ENCODE assay signal across 1 cellular context in genomic region chr12:31778687-31779086, GRCh38.
TF ChIP-seq lines count a peak whose summit lies in the region.

No MANE protein-coding gene starts in this region.

TF ChIP-seq in K562, 482 proteins besides CTCF, POLR2A, EP300 and RAD21 (continued from another document):
- TF ChIP-seq, protein P1, sequence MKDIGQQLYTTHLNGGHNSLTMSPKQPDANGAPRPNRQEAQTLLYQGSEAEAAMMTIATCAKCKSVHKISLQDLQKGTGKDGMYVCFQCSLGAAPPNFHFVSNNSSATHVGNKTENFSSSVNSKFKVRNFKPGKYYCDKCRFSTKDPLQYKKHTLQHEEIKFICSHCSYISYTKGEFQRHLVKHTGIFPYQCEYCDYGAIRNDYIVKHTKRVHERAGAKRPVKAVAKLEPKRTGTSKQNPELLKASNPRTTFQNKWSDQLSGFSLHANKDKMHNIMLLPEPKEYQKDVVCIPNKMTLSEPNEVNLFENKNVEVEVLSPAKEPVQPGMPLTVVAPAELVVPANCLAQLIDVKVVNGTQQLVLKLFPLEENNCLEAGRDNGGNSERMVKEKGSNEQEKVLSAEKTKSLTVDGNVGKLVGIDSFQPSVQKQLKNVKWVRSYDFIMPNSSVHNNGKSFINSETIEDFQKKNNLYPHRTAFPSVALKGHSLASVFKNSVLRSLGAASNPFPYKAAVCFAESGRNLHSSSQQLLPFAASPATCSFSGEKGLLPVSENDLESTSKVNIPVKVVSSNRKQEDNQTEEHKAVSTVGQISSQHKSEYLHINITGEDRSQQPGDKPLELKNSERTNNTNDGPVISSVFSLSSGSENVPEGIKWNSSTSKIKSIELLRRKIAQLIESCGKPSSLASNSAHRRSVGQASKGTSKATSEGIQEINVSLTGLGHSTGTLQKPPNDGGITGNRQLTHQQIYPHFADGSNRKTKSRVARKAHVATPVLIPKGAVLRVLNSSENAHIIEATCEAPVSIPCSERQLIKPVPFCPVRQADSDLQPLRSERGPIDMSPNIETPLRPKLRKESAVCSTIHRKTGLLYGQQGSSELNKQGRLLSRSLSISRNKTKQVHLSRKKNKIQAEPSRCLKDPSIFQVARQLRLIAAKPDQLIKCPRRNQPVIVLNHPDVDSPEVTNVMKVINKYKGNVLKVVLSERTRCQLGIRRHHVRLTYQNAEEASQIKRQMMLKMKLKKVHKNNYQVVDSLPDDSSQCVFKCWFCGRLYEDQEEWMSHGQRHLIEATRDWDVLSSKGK (CRISPR knock-in tag; IDR thresholded peaks at IDR 0.05) = no peak
